9 cellular contexts compared by ENCODE assay signal in genomic region chr22:24810043-24810749, GRCh38. TPM values are rescaled to one million over a fixed set of nuclear protein-coding genes. Genes with fewer than 3 reads are reported as not detected.
DNase-seq lines count a peak whose midpoint lies in the region; ATAC-seq and TF ChIP-seq lines count a peak whose summit lies in the region.
"Had no signal": no experiment of that assay in that cellular context is flagged by ENCODE, and none has a peak within 500 bp of the region (broad histone marks: within the 10 kb centered on the region; RNA-seq: fewer than 3 reads in every experiment).

No MANE protein-coding gene starts in this region.

- DNase-seq in Ammon's horn (ENCODE audit: low spot score) (peak; percentile 89), NCI-H1092 (lab: John Stamatoyannopoulos, UW) (peak; percentile 83), anterior cingulate cortex (lab: John Stamatoyannopoulos, UW) (peak in 52 of 58 donors; percentile 13 to 83 (median 56)), left kidney (ENCODE audit: low read depth, low spot score) (peak; percentile 82), HFFc6 (no peak)
- no peak for DNase-seq in activated T-cell treated with anti-CD3 and anti-CD28 coated beads, Interleukin-2, amount 50 U/mL, for 48 hours

- H3K9me3 Mint-ChIP-seq in HFFc6 = peaks cover 3% of the 10 kb centered on the region; the same call in 1 of the 2 replicates

- H3K4me3 Mint-ChIP-seq in HFFc6 = no peak overlapping the region

- no peak overlapping the region for H3K27ac Mint-ChIP-seq in HFFc6

- ATAC-seq in GM18909 (IDR thresholded peaks at IDR 0.05; ENCODE audit: poor library complexity, unreplicated experiment) = no peak
- no peak for ATAC-seq in HG02884 (IDR thresholded peaks at IDR 0.05; ENCODE audit: unreplicated experiment)

- peaks cover 26% of the 10 kb centered on the region for H3K27me3 Mint-ChIP-seq in HFFc6 (ENCODE audit: insufficient read depth)

- no peaks in the 10 kb centered on the region for H3K36me3 Mint-ChIP-seq in HFFc6 (ENCODE audit: low read depth)

- H3K4me1 Mint-ChIP-seq in HFFc6 (ENCODE audit: low read depth) = no peaks in the 10 kb centered on the region

- TF ChIP-seq CTCF in HFFc6 (IDR thresholded peaks at IDR 0.05) = no peak

RNA-seq across cellular contexts. Expression of gene SGSM1, which starts 4.2 kb away (rescaled TPM):
- total RNA-seq in HFFc6 (2021; fragmentation: NEBNext Ultra II Directional; extraction: Animal tissue kit (Norgen Biotek cat#: 25700)) = not detected

RNA-seq across cellular contexts. Expression of gene PIWIL3, which starts 35.7 kb away (rescaled TPM):
- total RNA-seq in HFFc6 (2021; fragmentation: NEBNext Ultra II Directional; extraction: Animal tissue kit (Norgen Biotek cat#: 25700)) = not detected
- total RNA-seq: subcutaneous adipose tissue had no signal

Comparison
In these comparisons a context has a peak if more than half of its experiments do, and no peak if none do; other contexts are left out.
1. DNase-seq: peak in Ammon's horn (single experiment), NCI-H1092 (single experiment), anterior cingulate cortex (52 of 58) and left kidney (single experiment); none in activated T-cell treated with anti-CD3 and anti-CD28 coated beads, Interleukin-2, amount 50 U/mL, for 48 hours (0 of 2) and HFFc6 (single experiment).